In genomic region chr5:106367281-106367680, GRCh38 we compare ENCODE assay signal across 1 cellular context.
TF ChIP-seq lines count a peak whose summit lies in the region.

No MANE protein-coding gene starts in this region.

TF ChIP-seq in SK-N-SH, 30 proteins besides CTCF, POLR2A, EP300 and RAD21 (continued from another document):
- TF ChIP-seq REST (IDR thresholded peaks at IDR 0.05; ENCODE audit: low read depth, low read length) (no peak), USF2 (IDR thresholded peaks at IDR 0.05; ENCODE audit: borderline replicate concordance, low read depth, low read length) (no peak), SMC3 (IDR thresholded peaks at IDR 0.05; ENCODE audit: low read depth, low read length) (no peak), SIN3A (IDR thresholded peaks at IDR 0.05; ENCODE audit: borderline replicate concordance, low read depth, low read length) (no peak), TCF12 (IDR thresholded peaks at IDR 0.05) (peak; percentile 52; the same call in 1 of the 2 replicates), RXRA (IDR thresholded peaks at IDR 0.05; ENCODE audit: borderline replicate concordance, low read depth) (0 out of 2 replicates have a peak, but pooled peaks have one; percentile 38), FOXM1 (IDR thresholded peaks at IDR 0.05; ENCODE audit: low read depth) (no peak), MEF2A (IDR thresholded peaks at IDR 0.05; ENCODE audit: borderline replicate concordance, low read depth) (no peak), FOSL2 (IDR thresholded peaks at IDR 0.05; ENCODE audit: borderline replicate concordance, low read depth) (peak; percentile 55; the same call in 1 of the 2 replicates), TEAD4 (IDR thresholded peaks at IDR 0.05; ENCODE audit: borderline replicate concordance, insufficient read depth) (no peak), YY1 (IDR thresholded peaks at IDR 0.05; ENCODE audit: low read depth) (no peak), EZH2phosphoT487 (IDR thresholded peaks at IDR 0.05; ENCODE audit: borderline replicate concordance, low read depth) (no peak)
